Comparison of ENCODE assay signal across 21 cellular contexts in genomic region chr7:131587315-131587923, GRCh38.
"Had no signal": no experiment of that assay in that cellular context is flagged by ENCODE, and none has a peak within 500 bp of the region (broad histone marks: within the 10 kb centered on the region; RNA-seq: fewer than 3 reads in every experiment).

No MANE protein-coding gene starts in this region.

- H3K36me3 Mint-ChIP-seq: activated naive CD8-positive, alpha-beta T cell treated with anti-CD3 and anti-CD28 coated beads for 36 hours; immature natural killer cell had no signal

- H3K27me3 ChIP-seq: stomach, tibial nerve, vagina had no signal

- H3K27ac Mint-ChIP-seq: activated naive CD8-positive, alpha-beta T cell treated with anti-CD3 and anti-CD28 coated beads for 36 hours; dendritic cell treated with granulocyte-macrophage colony-stimulating factor and Interleukin-4, amounts not matched to agents 40 ng/mL and 50 ng/mL, for 4 days; immature natural killer cell; nephron had no signal

- H3K9me3 ChIP-seq: stomach, suprapubic skin, tibial nerve, vagina had no signal

- H3K4me3 Mint-ChIP-seq: activated naive CD8-positive, alpha-beta T cell treated with anti-CD3 and anti-CD28 coated beads for 36 hours; dendritic cell treated with granulocyte-macrophage colony-stimulating factor and Interleukin-4, amounts not matched to agents 40 ng/mL and 50 ng/mL, for 4 days; immature natural killer cell; nephron had no signal

- H2AFZ ChIP-seq: parathyroid adenoma had no signal

- H3K36me3 ChIP-seq: stomach, suprapubic skin, tibial nerve, vagina had no signal

- H3K27ac ChIP-seq: parathyroid adenoma, stomach, suprapubic skin, tibial nerve, vagina had no signal

- H3K79me2 ChIP-seq: parathyroid adenoma had no signal

- H3K9me3 Mint-ChIP-seq: activated naive CD8-positive, alpha-beta T cell treated with anti-CD3 and anti-CD28 coated beads for 36 hours; dendritic cell treated with granulocyte-macrophage colony-stimulating factor and Interleukin-4, amounts not matched to agents 40 ng/mL and 50 ng/mL, for 4 days; immature natural killer cell; nephron had no signal

- DNase-seq: activated CD4-positive, alpha-beta T cell treated with anti-CD3 and anti-CD28 coated beads for 1 hour; activated naive CD4-positive, alpha-beta T cell treated with Interleukin-2 at 50 U/mL for 16 hours; activated naive CD8-positive, alpha-beta T cell treated with anti-CD3 and anti-CD28 coated beads for 36 hours; activated T-cell treated with anti-CD3 and anti-CD28 coated beads, Interleukin-2, amount 50 U/mL, for 1 hour; effector CD4-positive, alpha-beta T cell; erythroblast; foreskin fibroblast; immature natural killer cell; midbrain; right cardiac atrium; stimulated activated CD4-positive, alpha-beta T cell treated with anti-CD3 and anti-CD28 coated beads, Interleukin-12 subunit alpha, Interleukin-12 subunit beta, amount 100 ng/mL, for 4 hours; stimulated activated CD4-positive, alpha-beta T cell treated with anti-CD3 and anti-CD28 coated beads, Interleukin-4, amount 100 ng/mL, for 4 hours; stomach had no signal

- H3K4me3 ChIP-seq: lung, stomach, suprapubic skin, tibial nerve, vagina had no signal

- ATAC-seq: left lobe of liver had no signal

- H3K4me1 Mint-ChIP-seq: activated naive CD8-positive, alpha-beta T cell treated with anti-CD3 and anti-CD28 coated beads for 36 hours; immature natural killer cell had no signal

- H3K9ac ChIP-seq: parathyroid adenoma had no signal

- H3K4me1 ChIP-seq: suprapubic skin, tibial nerve, vagina had no signal

- H3K27me3 Mint-ChIP-seq: activated naive CD8-positive, alpha-beta T cell treated with anti-CD3 and anti-CD28 coated beads for 36 hours; dendritic cell treated with granulocyte-macrophage colony-stimulating factor and Interleukin-4, amounts not matched to agents 40 ng/mL and 50 ng/mL, for 4 days had no signal
